ENCODE assay signal across 10 cellular contexts in genomic region chr5:151427258-151427657, GRCh38. TPM values are rescaled to one million over a fixed set of nuclear protein-coding genes. Genes with fewer than 3 reads are reported as not detected.
DNase-seq lines count a peak whose midpoint lies in the region; ATAC-seq and TF ChIP-seq lines count a peak whose summit lies in the region.
"Had no signal": no experiment of that assay in that cellular context is flagged by ENCODE, and none has a peak within 500 bp of the region (broad histone marks: within the 10 kb centered on the region; RNA-seq: fewer than 3 reads in every experiment).

No MANE protein-coding gene starts in this region.

- DNase-seq in epithelial cell of proximal tubule (ENCODE audit: low read depth) (no peak), Right ventricle myocardium inferior (ENCODE audit: missing footprints) (no peak), HuH-7.5 (ENCODE audit: low spot score) (no peak)
- DNase-seq in activated CD8-positive, alpha-beta memory T cell treated with anti-CD3 and anti-CD28 coated beads for 24 hours, result no peak
- DNase-seq: central memory CD4-positive, alpha-beta T cell; NCI-H2029 treated with DMSO at 0.1 percent for 48 hours; retina had no signal

- no peak overlapping the region for H3K4me3 ChIP-seq in epithelial cell of proximal tubule (ENCODE audit: low read depth, low read length)

- ATAC-seq in GM18520 (IDR thresholded peaks at IDR 0.05; ENCODE audit: unreplicated experiment), result peak; percentile 98
- ATAC-seq in GM21381 (IDR thresholded peaks at IDR 0.05; ENCODE audit: unreplicated experiment), result peak; percentile 96
- peak; percentile 99 for ATAC-seq in HG03135 (IDR thresholded peaks at IDR 0.05; ENCODE audit: unreplicated experiment)
- ATAC-seq in Right ventricle myocardium inferior, result no peak

- TF ChIP-seq CTCF in epithelial cell of proximal tubule (conservative IDR thresholded peaks at IDR 0.05; ENCODE audit: low read depth, low read length), result peak; percentile 5

- intact Hi-C loops in Right ventricle myocardium inferior (cut with DNase I), result no loop called here

RNA-seq across cellular contexts. Expression of gene SLC36A1, which starts 20.1 kb away (rescaled TPM):
- 2.4 and 4.6 TPM in 2 replicates for total RNA-seq in epithelial cell of proximal tubule
- 5.2 TPM for total RNA-seq in Right ventricle myocardium inferior
